Comparison of ENCODE assay signal across 11 cellular contexts in the genomic region with DNA sequence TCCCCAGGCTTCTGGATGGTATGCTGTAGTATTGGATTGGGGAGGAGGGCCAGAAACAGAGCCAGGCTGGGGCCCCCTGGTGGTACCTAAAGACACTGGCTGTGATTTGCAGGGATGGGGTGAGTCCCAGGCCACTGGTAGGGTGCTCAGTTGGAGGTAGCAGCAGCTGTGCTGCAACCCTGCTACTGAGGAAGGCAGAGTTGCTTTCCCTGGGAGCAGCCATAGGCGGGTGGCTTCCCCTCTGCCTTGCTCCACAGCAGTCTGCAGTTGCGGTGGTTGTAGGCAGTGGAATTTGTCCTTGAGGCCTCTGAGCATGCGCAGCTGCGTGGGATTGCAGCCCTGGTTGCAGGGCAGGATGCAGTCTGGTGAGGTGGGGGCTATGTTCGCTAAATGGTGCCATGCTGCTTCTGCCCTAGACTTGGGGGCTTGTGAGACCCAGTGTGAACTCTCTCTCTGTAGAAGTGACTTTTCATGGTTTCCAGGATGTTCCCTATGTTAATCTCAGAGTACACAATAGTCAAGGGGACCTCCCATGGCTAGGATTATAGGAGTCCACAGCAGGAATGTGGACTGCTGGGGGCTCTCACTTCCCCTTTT. TPM values are rescaled to one million over a fixed set of nuclear protein-coding genes. Genes with fewer than 3 reads are reported as not detected.
DNase-seq lines count a peak whose midpoint lies in the region; ATAC-seq and TF ChIP-seq lines count a peak whose summit lies in the region.
"Had no signal": no experiment of that assay in that cellular context is flagged by ENCODE, and none has a peak within 500 bp of the region (broad histone marks: within the 10 kb centered on the region; RNA-seq: fewer than 3 reads in every experiment).

No MANE protein-coding gene starts in this region.

- TF ChIP-seq CTCF in WTC11 (IDR thresholded peaks at IDR 0.05): peak; percentile 58

- ATAC-seq in HG03103 (IDR thresholded peaks at IDR 0.05; ENCODE audit: low read depth, unreplicated experiment) (peak; percentile 74), WTC11 (peak; percentile 91)
- no peak for ATAC-seq in naive thymus-derived CD8-positive, alpha-beta T cell
- no peak for ATAC-seq in stimulated activated effector memory CD8-positive, alpha-beta T cell treated with anti-CD3 and anti-CD28 coated beads, Interleukin-12 subunit alpha, Interleukin-12 subunit beta, amount 100 ng/mL, for 72 hours

- peak overlapping the region; percentile 91 for H3K27ac Mint-ChIP-seq in WTC11
- H3K27ac Mint-ChIP-seq in naive thymus-derived CD8-positive, alpha-beta T cell: no peak overlapping the region
- H3K27ac Mint-ChIP-seq in stimulated activated effector memory CD8-positive, alpha-beta T cell treated with anti-CD3 and anti-CD28 coated beads, Interleukin-12 subunit alpha, Interleukin-12 subunit beta, amount 100 ng/mL, for 72 hours: no peak overlapping the region
- H3K27ac Mint-ChIP-seq: T-cell had no signal

- H3K36me3 Mint-ChIP-seq in WTC11: peaks cover 15% of the 10 kb centered on the region
- no peaks in the 10 kb centered on the region for H3K36me3 Mint-ChIP-seq in naive thymus-derived CD8-positive, alpha-beta T cell
- no peaks in the 10 kb centered on the region for H3K36me3 Mint-ChIP-seq in stimulated activated effector memory CD8-positive, alpha-beta T cell treated with anti-CD3 and anti-CD28 coated beads, Interleukin-12 subunit alpha, Interleukin-12 subunit beta, amount 100 ng/mL, for 72 hours
- H3K36me3 Mint-ChIP-seq: T-cell had no signal

- peak; percentile 30 for DNase-seq in DMS53 (lab: John Stamatoyannopoulos, UW)
- DNase-seq in DMS53 treated with DMSO at 0.1 percent for 48 hours (lab: John Stamatoyannopoulos, UW; ENCODE audit: unreplicated experiment): no peak
- DNase-seq in WTC11 (ENCODE audit: low spot score): peak; percentile 83
- no peak for DNase-seq in naive thymus-derived CD8-positive, alpha-beta T cell
- no peak for DNase-seq in stimulated activated effector memory CD8-positive, alpha-beta T cell treated with anti-CD3 and anti-CD28 coated beads, Interleukin-12 subunit alpha, Interleukin-12 subunit beta, amount 100 ng/mL, for 72 hours (ENCODE audit: low spot score in 2 of 2)
- no peak for DNase-seq in NCI-H146 (lab: John Stamatoyannopoulos, UW)
- DNase-seq: MM.1S, nucleus accumbens, T-cell had no signal

- POLR2A ChIA-PET in WTC11 (lab: Charles Lee): interaction anchor here (0.7 to 0.9 kb wide), 2 partner anchors 47 to 135 kb away, joined by 3 read pairs; no protein-coding TSS in a partner anchor
- POLR2A ChIA-PET in naive thymus-derived CD8-positive, alpha-beta T cell (lab: Charles Lee): no interaction called here

- peaks cover 11% of the 10 kb centered on the region for H3K4me1 ChIP-seq in neuron (ENCODE audit: insufficient read depth, low read length)

- CTCF ChIA-PET in WTC11 (lab: Charles Lee): interaction anchor here (1.0 to 2.6 kb wide), 7 partner anchors 12 to 786 kb away, joined by 3 to 14 read pairs (median 3); no protein-coding TSS in a partner anchor

- peak overlapping the region; percentile 29 for H3K4me3 ChIP-seq in neuron (ENCODE audit: low read length)

- no peaks in the 10 kb centered on the region for H3K27me3 Mint-ChIP-seq in WTC11 (ENCODE audit: low read depth)
- H3K27me3 Mint-ChIP-seq in naive thymus-derived CD8-positive, alpha-beta T cell: peaks cover 0 to 12% (median 2%) of the 10 kb centered on the region in 5 donors

- peak overlapping the region; percentile 28 for H3K4me3 Mint-ChIP-seq in WTC11
- no peak overlapping the region for H3K4me3 Mint-ChIP-seq in naive thymus-derived CD8-positive, alpha-beta T cell
- no peak overlapping the region for H3K4me3 Mint-ChIP-seq in stimulated activated effector memory CD8-positive, alpha-beta T cell treated with anti-CD3 and anti-CD28 coated beads, Interleukin-12 subunit alpha, Interleukin-12 subunit beta, amount 100 ng/mL, for 72 hours
- H3K4me3 Mint-ChIP-seq: T-cell had no signal

- no peaks in the 10 kb centered on the region for H3K27me3 ChIP-seq in neuron (ENCODE audit: insufficient read depth, low read length)

- H3K36me3 ChIP-seq in neuron (ENCODE audit: insufficient read depth, low read length): no peaks in the 10 kb centered on the region

- H3K9me3 Mint-ChIP-seq in WTC11: peaks cover 21% of the 10 kb centered on the region
- H3K9me3 Mint-ChIP-seq in naive thymus-derived CD8-positive, alpha-beta T cell: peaks cover 0 to 7% (median 0%) of the 10 kb centered on the region in 9 donors
- no peaks in the 10 kb centered on the region for H3K9me3 Mint-ChIP-seq in stimulated activated effector memory CD8-positive, alpha-beta T cell treated with anti-CD3 and anti-CD28 coated beads, Interleukin-12 subunit alpha, Interleukin-12 subunit beta, amount 100 ng/mL, for 72 hours

- peaks cover 90% of the 10 kb centered on the region for H3K4me1 Mint-ChIP-seq in WTC11
- H3K4me1 Mint-ChIP-seq in naive thymus-derived CD8-positive, alpha-beta T cell: no peaks in the 10 kb centered on the region
- no peaks in the 10 kb centered on the region for H3K4me1 Mint-ChIP-seq in stimulated activated effector memory CD8-positive, alpha-beta T cell treated with anti-CD3 and anti-CD28 coated beads, Interleukin-12 subunit alpha, Interleukin-12 subunit beta, amount 100 ng/mL, for 72 hours
- H3K4me1 Mint-ChIP-seq: T-cell had no signal

- no peaks in the 10 kb centered on the region for H3K9me3 ChIP-seq in neuron (ENCODE audit: low read length)

- H2AFZ ChIP-seq in neuron (ENCODE audit: low read depth, low read length): peak overlapping the region; percentile 33

TF ChIP-seq in WTC11, 78 proteins besides CTCF, POLR2A, EP300 and RAD21 (continues in another document):
- TF ChIP-seq, protein P1, sequence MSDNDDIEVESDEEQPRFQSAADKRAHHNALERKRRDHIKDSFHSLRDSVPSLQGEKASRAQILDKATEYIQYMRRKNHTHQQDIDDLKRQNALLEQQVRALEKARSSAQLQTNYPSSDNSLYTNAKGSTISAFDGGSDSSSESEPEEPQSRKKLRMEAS (CRISPR knock-in tag; IDR thresholded peaks at IDR 0.05): no peak
- TF ChIP-seq ZNF263 (CRISPR knock-in tag; IDR thresholded peaks at IDR 0.05; ENCODE audit: low read depth): peak; percentile 79
- TF ChIP-seq, protein P2, sequence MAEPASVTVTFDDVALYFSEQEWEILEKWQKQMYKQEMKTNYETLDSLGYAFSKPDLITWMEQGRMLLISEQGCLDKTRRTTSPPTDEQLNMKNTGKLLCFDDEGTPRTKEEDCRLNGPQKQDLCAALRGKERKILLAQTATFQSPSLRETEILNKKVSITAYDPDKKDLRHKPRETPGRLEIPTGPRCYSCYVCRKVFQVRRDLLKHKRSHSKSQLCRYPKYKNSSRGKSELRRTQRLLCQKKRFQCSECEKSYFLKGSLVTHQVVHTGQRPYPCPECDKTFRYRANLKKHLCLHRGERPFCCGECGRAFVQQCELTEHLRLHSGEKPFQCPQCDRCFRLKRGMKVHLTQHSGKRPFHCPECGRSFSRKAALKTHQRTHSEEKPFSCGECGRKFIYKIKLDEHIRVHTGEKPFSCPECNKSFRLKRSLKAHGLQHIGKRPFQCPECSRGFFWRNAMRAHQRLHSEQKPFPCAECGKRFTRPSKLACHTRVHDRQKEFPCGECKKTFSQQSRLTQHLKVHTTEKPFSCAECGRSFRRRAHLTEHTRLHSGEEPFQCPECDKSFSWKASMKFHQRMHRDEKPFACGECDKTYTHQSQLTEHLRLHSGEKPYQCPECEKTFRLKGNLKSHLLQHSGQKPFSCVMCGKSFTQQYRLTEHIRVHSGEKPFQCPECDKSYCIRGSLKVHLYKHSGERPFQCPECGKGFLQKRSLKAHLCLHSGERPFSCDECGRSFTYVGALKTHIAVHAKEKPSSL (CRISPR knock-in tag; conservative IDR thresholded peaks at IDR 0.05): no peak
- no peak for TF ChIP-seq ZNF416 (CRISPR knock-in tag; IDR thresholded peaks at IDR 0.05)
- TF ChIP-seq, protein P3, sequence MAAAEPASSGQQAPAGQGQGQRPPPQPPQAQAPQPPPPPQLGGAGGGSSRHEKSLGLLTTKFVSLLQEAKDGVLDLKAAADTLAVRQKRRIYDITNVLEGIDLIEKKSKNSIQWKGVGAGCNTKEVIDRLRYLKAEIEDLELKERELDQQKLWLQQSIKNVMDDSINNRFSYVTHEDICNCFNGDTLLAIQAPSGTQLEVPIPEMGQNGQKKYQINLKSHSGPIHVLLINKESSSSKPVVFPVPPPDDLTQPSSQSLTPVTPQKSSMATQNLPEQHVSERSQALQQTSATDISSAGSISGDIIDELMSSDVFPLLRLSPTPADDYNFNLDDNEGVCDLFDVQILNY (CRISPR knock-in tag; IDR thresholded peaks at IDR 0.05): no peak
- TF ChIP-seq NR1H2 (CRISPR knock-in tag; IDR thresholded peaks at IDR 0.05): no peak
- TF ChIP-seq FOXK1 (CRISPR knock-in tag; IDR thresholded peaks at IDR 0.05): no peak
- no peak for TF ChIP-seq EMX1 (CRISPR knock-in tag; IDR thresholded peaks at IDR 0.05)
- TF ChIP-seq, protein P4, sequence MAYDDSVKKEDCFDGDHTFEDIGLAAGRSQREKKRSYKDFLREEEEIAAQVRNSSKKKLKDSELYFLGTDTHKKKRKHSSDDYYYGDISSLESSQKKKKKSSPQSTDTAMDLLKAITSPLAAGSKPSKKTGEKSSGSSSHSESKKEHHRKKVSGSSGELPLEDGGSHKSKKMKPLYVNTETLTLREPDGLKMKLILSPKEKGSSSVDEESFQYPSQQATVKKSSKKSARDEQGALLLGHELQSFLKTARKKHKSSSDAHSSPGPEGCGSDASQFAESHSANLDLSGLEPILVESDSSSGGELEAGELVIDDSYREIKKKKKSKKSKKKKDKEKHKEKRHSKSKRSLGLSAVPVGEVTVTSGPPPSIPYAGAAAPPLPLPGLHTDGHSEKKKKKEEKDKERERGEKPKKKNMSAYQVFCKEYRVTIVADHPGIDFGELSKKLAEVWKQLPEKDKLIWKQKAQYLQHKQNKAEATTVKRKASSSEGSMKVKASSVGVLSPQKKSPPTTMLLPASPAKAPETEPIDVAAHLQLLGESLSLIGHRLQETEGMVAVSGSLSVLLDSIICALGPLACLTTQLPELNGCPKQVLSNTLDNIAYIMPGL (CRISPR knock-in tag; IDR thresholded peaks at IDR 0.05): no peak
- TF ChIP-seq, protein P5, sequence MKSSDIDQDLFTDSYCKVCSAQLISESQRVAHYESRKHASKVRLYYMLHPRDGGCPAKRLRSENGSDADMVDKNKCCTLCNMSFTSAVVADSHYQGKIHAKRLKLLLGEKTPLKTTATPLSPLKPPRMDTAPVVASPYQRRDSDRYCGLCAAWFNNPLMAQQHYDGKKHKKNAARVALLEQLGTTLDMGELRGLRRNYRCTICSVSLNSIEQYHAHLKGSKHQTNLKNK (CRISPR knock-in tag; IDR thresholded peaks at IDR 0.05): no peak
- 0 out of 2 replicates have a peak, but pooled peaks have one; percentile 27 for TF ChIP-seq PRRX2 (CRISPR knock-in tag; IDR thresholded peaks at IDR 0.05)
- peak; percentile 80; the same call in 1 of the 2 replicates for TF ChIP-seq TEAD1 (CRISPR knock-in tag; IDR thresholded peaks at IDR 0.05)
- TF ChIP-seq JAZF1 (CRISPR knock-in tag; IDR thresholded peaks at IDR 0.05): no peak
- TF ChIP-seq ZNF219 (CRISPR knock-in tag; IDR thresholded peaks at IDR 0.05; ENCODE audit: borderline replicate concordance): peak; percentile 51; the same call in 1 of the 2 replicates
- no peak for TF ChIP-seq SMAD4 (CRISPR knock-in tag; IDR thresholded peaks at IDR 0.05)

RNA-seq across cellular contexts. Expression of a gene that starts 38.9 kb away (rescaled TPM):
- 13.5 to 15.8 TPM (median 14.1 TPM) in 3 replicates for total RNA-seq in WTC11 (2021)
- total RNA-seq in naive thymus-derived CD8-positive, alpha-beta T cell: under 1 TPM; 0.08 to 0.13 TPM
- not detected for polyA plus RNA-seq in naive thymus-derived CD8-positive, alpha-beta T cell

Comparison
In these comparisons a context has a peak if more than half of its experiments do, and no peak if none do; other contexts are left out.
1. DNase-seq: peak in DMS53 (single experiment) and WTC11 (single experiment); none in DMS53 treated with DMSO at 0.1 percent for 48 hours (single experiment), naive thymus-derived CD8-positive, alpha-beta T cell (0 of 10), stimulated activated effector memory CD8-positive, alpha-beta T cell treated with anti-CD3 and anti-CD28 coated beads, Interleukin-12 subunit alpha, Interleukin-12 subunit beta, amount 100 ng/mL, for 72 hours (0 of 2) and NCI-H146 (single experiment).
2. ATAC-seq: peak in HG03103 (single experiment) and WTC11 (single experiment); none in naive thymus-derived CD8-positive, alpha-beta T cell (0 of 2) and stimulated activated effector memory CD8-positive, alpha-beta T cell treated with anti-CD3 and anti-CD28 coated beads, Interleukin-12 subunit alpha, Interleukin-12 subunit beta, amount 100 ng/mL, for 72 hours (single experiment).
3. RNA of a gene that starts 38.9 kb away (total RNA-seq): 13.5 to 15.8 TPM in WTC11; 0.08 to 0.13 TPM in naive thymus-derived CD8-positive, alpha-beta T cell; every median in the first group is over 10 times any median in the second.